In genomic region chr20:34709044-34709835, GRCh38 we compare ENCODE assay signal across 8 cellular contexts. TPM values are rescaled to one million over a fixed set of nuclear protein-coding genes. Genes with fewer than 3 reads are reported as not detected.
DNase-seq lines count a peak whose midpoint lies in the region; ATAC-seq and TF ChIP-seq lines count a peak whose summit lies in the region.

No MANE protein-coding gene starts in this region.

- H3K27me3 ChIP-seq in kidney epithelial cell (ENCODE audit: control insufficient read depth, insufficient read depth, low read length) = peaks cover 5% of the 10 kb centered on the region

- DNase-seq in NCI-H2029 (lab: John Stamatoyannopoulos, UW) = peak; percentile 74
- no peak for DNase-seq in NCI-H2029 treated with DMSO at 0.1 percent for 48 hours (lab: John Stamatoyannopoulos, UW)
- peak; percentile 84 for DNase-seq in NCI-H1930 (lab: John Stamatoyannopoulos, UW)
- DNase-seq in central memory CD4-positive, alpha-beta T cell = peak; percentile 81
- no peak for DNase-seq in kidney epithelial cell (ENCODE audit: low read depth)
- DNase-seq in stimulated activated CD4-positive, alpha-beta T cell treated with anti-CD3 and anti-CD28 coated beads, Interleukin-1b, Interleukin-23, amount 100 ng/mL, for 1 hour (ENCODE audit: low read depth in 2 of 2) = peak; percentile 38 to 72

- H3K4me3 ChIP-seq in kidney epithelial cell (ENCODE audit: low read depth, low read length) = peak overlapping the region; percentile 67

- TF ChIP-seq CTCF in kidney epithelial cell (IDR thresholded peaks at IDR 0.05; ENCODE audit: insufficient read depth, low read length, poor library complexity, severe bottlenecking) = no peak

- no peaks in the 10 kb centered on the region for H3K36me3 ChIP-seq in kidney epithelial cell (ENCODE audit: control insufficient read depth, insufficient read depth, low read length)

- ATAC-seq in HG02852 (IDR thresholded peaks at IDR 0.05; ENCODE audit: unreplicated experiment) = peak; percentile 47
- ATAC-seq in activated CD4-positive, CD25-positive, alpha-beta regulatory T cell treated with anti-CD3 and anti-CD28 coated beads, Interleukin-2, amount 50 U/mL, for 24 hours = peak; percentile 62 to 67

RNA-seq across cellular contexts. Expression of gene TP53INP2, which starts 5.1 kb away (rescaled TPM):
- 15.0 and 19.9 TPM in 2 replicates for total RNA-seq in kidney epithelial cell

RNA-seq across cellular contexts. Expression of gene PIGU, which starts 32.3 kb away (rescaled TPM):
- 20.7 and 26.1 TPM in 2 replicates for total RNA-seq in kidney epithelial cell

Comparison
In these comparisons a context has a peak if more than half of its experiments do, and no peak if none do; other contexts are left out.
1. DNase-seq: peak in NCI-H2029 (single experiment), NCI-H1930 (2 of 2), central memory CD4-positive, alpha-beta T cell (single experiment) and stimulated activated CD4-positive, alpha-beta T cell treated with anti-CD3 and anti-CD28 coated beads, Interleukin-1b, Interleukin-23, amount 100 ng/mL, for 1 hour (2 of 2); none in NCI-H2029 treated with DMSO at 0.1 percent for 48 hours (single experiment) and kidney epithelial cell (single experiment).